Comparison of ENCODE assay signal across 11 cellular contexts in the genomic region with DNA sequence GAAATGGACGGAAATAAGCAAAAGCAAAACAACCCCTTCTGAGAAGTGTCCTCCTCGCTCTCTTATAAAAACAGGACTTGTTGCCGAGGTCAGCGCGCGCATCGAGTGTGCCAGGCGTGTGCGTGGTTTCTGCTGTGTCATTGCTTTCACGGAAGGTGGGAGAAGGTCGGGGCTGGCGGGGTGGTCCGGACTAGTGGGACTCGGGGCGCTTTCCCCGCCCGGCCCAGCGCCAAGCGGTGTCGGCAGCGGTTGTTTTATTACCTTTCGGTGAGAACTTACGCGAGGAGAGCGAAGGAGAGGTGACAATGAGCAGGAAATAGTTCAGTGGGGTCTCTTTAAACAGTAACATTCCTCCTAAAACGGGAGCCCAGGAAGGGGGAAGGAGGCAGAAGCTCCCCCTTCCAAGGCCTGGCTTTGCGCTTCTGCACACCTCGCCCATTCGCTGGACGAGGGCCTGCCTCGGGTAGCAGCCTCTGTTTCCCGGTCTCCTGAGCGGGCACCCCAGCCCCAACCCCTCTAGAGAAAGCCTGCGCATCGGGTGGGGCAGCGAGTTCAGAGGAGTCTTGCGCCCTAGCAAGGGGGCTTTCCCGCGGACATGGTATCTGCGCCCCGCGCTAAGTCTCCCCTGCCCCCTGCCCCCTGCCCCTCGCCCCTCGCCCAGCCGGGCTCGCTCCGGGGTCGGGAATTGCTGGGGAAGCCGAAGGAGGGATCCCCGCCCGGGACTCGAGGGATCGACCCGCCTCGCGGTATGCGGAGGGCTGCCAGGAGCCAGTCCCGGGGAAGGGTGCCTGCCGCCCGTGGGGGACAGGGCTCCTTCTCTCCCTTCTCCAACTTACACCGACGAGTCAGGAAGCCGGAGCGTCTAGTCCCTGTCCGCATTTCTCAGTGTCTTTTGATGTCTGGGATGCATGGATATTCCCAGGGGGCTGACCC. TPM values are rescaled to one million over a fixed set of nuclear protein-coding genes. Genes with fewer than 3 reads are reported as not detected.
A peak's percentile ranks its signal among the peaks of the same experiment; 100 is the strongest.
DNase-seq lines count a peak whose midpoint lies in the region; ATAC-seq and TF ChIP-seq lines count a peak whose summit lies in the region.
"Had no signal": no experiment of that assay in that cellular context is flagged by ENCODE, and none has a peak within 500 bp of the region (broad histone marks: within the 10 kb centered on the region; RNA-seq: fewer than 3 reads in every experiment).

No MANE protein-coding gene starts in this region.

- H3K27me3 ChIP-seq in A673 (replicated peaks; ENCODE audit: insufficient read depth, low read depth, low read length, poor library complexity), result peaks cover 79% of the 10 kb centered on the region
- H3K27me3 ChIP-seq in SJCRH30, result no peaks in the 10 kb centered on the region

- peak overlapping the region; percentile 35 for H3K4me3 ChIP-seq in A673 (ENCODE audit: low read depth, low read length, poor library complexity, severe bottlenecking)
- H3K4me3 ChIP-seq in SJCRH30, result no peak overlapping the region

- BruUV-seq in A673 (replicated peaks; lab: Mats Ljungman, UMichigan), result no TSS peak

- no peak for TF ChIP-seq CTCF in A673 (conservative IDR thresholded peaks at IDR 0.05; ENCODE audit: low read depth, low read length)

- H3K4me1 Mint-ChIP-seq in dendritic cell treated with granulocyte-macrophage colony-stimulating factor and Interleukin-4, amounts not matched to agents 40 ng/mL and 50 ng/mL, for 4 days (ENCODE audit: low read depth), result peaks cover 8% of the 10 kb centered on the region
- H3K4me1 Mint-ChIP-seq in natural killer cell treated with Interleukin-12 subunit alpha and Interleukin-12 subunit beta and Interleukin-15 and Interleukin-18, amount 100 ng/mL, for 72 hours (ENCODE audit: low read depth in 2 of 2), result peaks cover 5% of the 10 kb centered on the region in 2 donors

- no peaks in the 10 kb centered on the region for H3K36me3 Mint-ChIP-seq in dendritic cell treated with granulocyte-macrophage colony-stimulating factor and Interleukin-4, amounts not matched to agents 40 ng/mL and 50 ng/mL, for 4 days (ENCODE audit: low read depth)
- H3K36me3 Mint-ChIP-seq in natural killer cell treated with Interleukin-12 subunit alpha and Interleukin-12 subunit beta and Interleukin-15 and Interleukin-18, amount 100 ng/mL, for 72 hours, result no peaks in the 10 kb centered on the region

- POLR2A ChIA-PET in A673 (lab: Charles Lee; ENCODE audit: low non-redundant PET), result no interaction called here

- CTCF ChIA-PET in A673 (lab: Charles Lee), result no interaction called here

- ATAC-seq in GM19351 (IDR thresholded peaks at IDR 0.05; ENCODE audit: unreplicated experiment), result peak; percentile 4
- ATAC-seq in natural killer cell treated with Interleukin-12 subunit alpha and Interleukin-12 subunit beta and Interleukin-15 and Interleukin-18, amount 100 ng/mL, for 72 hours, result no peak

- intact Hi-C loops in A673 (cut with micrococcal nuclease; ENCODE audit: unreplicated experiment), result no loop called here
- intact Hi-C loops in dendritic cell treated with granulocyte-macrophage colony-stimulating factor and Interleukin-4, amounts not matched to agents 40 ng/mL and 50 ng/mL, for 4 days (cut with micrococcal nuclease), result no loop called here

- H3K9me3 ChIP-seq in A673 (ENCODE audit: low read depth, low read length, poor library complexity, severe bottlenecking) (no peaks in the 10 kb centered on the region), SJCRH30 (replicated peaks) (no peaks in the 10 kb centered on the region)

- peaks cover 63% of the 10 kb centered on the region for H3K27me3 Mint-ChIP-seq in dendritic cell treated with granulocyte-macrophage colony-stimulating factor and Interleukin-4, amounts not matched to agents 40 ng/mL and 50 ng/mL, for 4 days
- peaks cover 38 to 50% of the 10 kb centered on the region in 2 donors for H3K27me3 Mint-ChIP-seq in natural killer cell treated with Interleukin-12 subunit alpha and Interleukin-12 subunit beta and Interleukin-15 and Interleukin-18, amount 100 ng/mL, for 72 hours

- no peaks in the 10 kb centered on the region for H3K9me3 Mint-ChIP-seq in dendritic cell treated with granulocyte-macrophage colony-stimulating factor and Interleukin-4, amounts not matched to agents 40 ng/mL and 50 ng/mL, for 4 days
- H3K9me3 Mint-ChIP-seq in natural killer cell treated with Interleukin-12 subunit alpha and Interleukin-12 subunit beta and Interleukin-15 and Interleukin-18, amount 100 ng/mL, for 72 hours, result no peaks in the 10 kb centered on the region

- H3K36me3 ChIP-seq in A673 (ENCODE audit: insufficient read depth, low read length, poor library complexity, severe bottlenecking) (no peaks in the 10 kb centered on the region), SJCRH30 (no peaks in the 10 kb centered on the region)

- no peak overlapping the region for H3K27ac Mint-ChIP-seq in dendritic cell treated with granulocyte-macrophage colony-stimulating factor and Interleukin-4, amounts not matched to agents 40 ng/mL and 50 ng/mL, for 4 days
- H3K27ac Mint-ChIP-seq in natural killer cell treated with Interleukin-12 subunit alpha and Interleukin-12 subunit beta and Interleukin-15 and Interleukin-18, amount 100 ng/mL, for 72 hours, result no peak overlapping the region

- peak overlapping the region; percentile 68 for H3K4me3 Mint-ChIP-seq in dendritic cell treated with granulocyte-macrophage colony-stimulating factor and Interleukin-4, amounts not matched to agents 40 ng/mL and 50 ng/mL, for 4 days
- peak overlapping the region; percentile 28 for H3K4me3 Mint-ChIP-seq in natural killer cell treated with Interleukin-12 subunit alpha and Interleukin-12 subunit beta and Interleukin-15 and Interleukin-18, amount 100 ng/mL, for 72 hours

- DNase-seq in A673 (ENCODE audit: low spot score) (no peak), OCI-M1 (lab: John Stamatoyannopoulos, UW) (no peak), LoVo (ENCODE audit: low spot score) (no peak), SJCRH30 (no peak), G401 (ENCODE audit: low spot score) (no peak)
- DNase-seq in natural killer cell treated with Interleukin-12 subunit alpha and Interleukin-12 subunit beta and Interleukin-15 and Interleukin-18, amount 100 ng/mL, for 72 hours (ENCODE audit: low spot score), result no peak
- DNase-seq: cerebellar nuclear complex, kidney glomerular epithelial cell, NCI-H526 treated with DMSO at 0.1 percent for 48 hours had no signal

- H3K4me1 ChIP-seq in A673 (ENCODE audit: insufficient read depth, low read length, poor library complexity, severe bottlenecking) (peaks cover 14% of the 10 kb centered on the region), SJCRH30 (no peaks in the 10 kb centered on the region)

- H3K27ac ChIP-seq in A673 (ENCODE audit: low read depth, low read length, poor library complexity, severe bottlenecking) (no peak overlapping the region), SJCRH30 (no peak overlapping the region)

- in situ Hi-C loops in G401 (cut with HindIII; ENCODE audit: low sequenced_read_pairs), result no loop called here

RNA-seq across cellular contexts. Expression of gene TBXT, which starts 1.2 kb away (rescaled TPM):
- not detected in 2 replicates for total RNA-seq in A673 (2021)
- not detected for total RNA-seq in natural killer cell treated with Interleukin-12 subunit alpha and Interleukin-12 subunit beta and Interleukin-15 and Interleukin-18, amount 100 ng/mL, for 72 hours
- total RNA-seq in SJCRH30 (2014; rRNA removed; shearing (Covaris generic)), result 0.20 TPM in 1 of 2 replicates, not detected in the other
- total RNA-seq in G401 (2014; rRNA removed; shearing (Covaris generic)), result 2.2 TPM in 1 of 2 replicates, not detected in the other
